In the genomic region with DNA sequence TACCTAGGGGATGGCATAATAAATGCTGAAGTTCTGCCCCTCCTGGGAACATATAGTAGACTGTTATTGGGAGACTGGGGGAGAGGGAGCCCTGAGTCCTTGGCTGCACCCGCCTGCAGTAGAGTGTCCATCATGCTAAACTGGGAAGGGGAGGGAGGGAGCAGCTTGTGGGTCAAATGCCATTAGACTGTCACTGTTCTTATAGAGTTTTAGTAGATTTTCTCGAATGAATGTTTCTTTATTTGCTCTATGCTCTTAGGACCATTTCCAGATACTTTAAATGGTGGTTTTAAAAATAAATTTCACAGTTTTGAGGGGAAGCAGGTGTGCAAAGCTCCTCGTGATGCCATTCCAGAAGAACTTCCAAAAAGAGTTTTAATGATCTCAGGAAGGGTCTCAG, we compare ENCODE assay signal across 8 cellular contexts.
"Had no signal": no experiment of that assay in that cellular context is flagged by ENCODE, and none has a peak within 500 bp of the region (broad histone marks: within the 10 kb centered on the region; RNA-seq: fewer than 3 reads in every experiment).

No MANE protein-coding gene starts in this region.

- DNase-seq: GOT3, H7, IMR-90, KG1 had no signal

- ATAC-seq: HCT116, K562 had no signal

- H3K4me1 ChIP-seq: HAP-1 had no signal

- FAIRE-seq: HTR-8/SVneo, K562 had no signal

- H3K36me3 ChIP-seq: HAP-1 had no signal

- H3K4me3 ChIP-seq: HAP-1, K562 had no signal
